9 cellular contexts compared by ENCODE assay signal in genomic region chr1:203794764-203795381, GRCh38. TPM values are rescaled to one million over a fixed set of nuclear protein-coding genes. Genes with fewer than 3 reads are reported as not detected.
DNase-seq lines count a peak whose midpoint lies in the region; ATAC-seq and TF ChIP-seq lines count a peak whose summit lies in the region.
"Had no signal": no experiment of that assay in that cellular context is flagged by ENCODE, and none has a peak within 500 bp of the region (broad histone marks: within the 10 kb centered on the region; RNA-seq: fewer than 3 reads in every experiment).

No MANE protein-coding gene starts in this region.

- peaks cover 0 to 18% of the 10 kb centered on the region in 2 donors for H3K36me3 Mint-ChIP-seq in naive B cell

- H3K27ac ChIP-seq in AG04450 (ENCODE audit: low read depth, low read length): no peak overlapping the region

- peaks cover 25 to 43% (median 29%) of the 10 kb centered on the region in 3 donors for H3K4me1 Mint-ChIP-seq in naive B cell

- H3K27me3 Mint-ChIP-seq in naive B cell: no peaks in the 10 kb centered on the region

- H3K9me3 Mint-ChIP-seq in naive B cell: no peaks in the 10 kb centered on the region

- intact Hi-C loops in sciatic nerve (cut with DNase I): no loop called here

- no peaks in the 10 kb centered on the region for H3K27me3 ChIP-seq in AG04450 (ENCODE audit: control insufficient read depth, insufficient read depth, low read length)

- H3K4me3 Mint-ChIP-seq in naive B cell: peak overlapping the region; percentile 91 to 99 (median 96)

- ATAC-seq in naive B cell (ENCODE audit: low read depth in 2 of 2) (no peak), GM18511 (IDR thresholded peaks at IDR 0.05; ENCODE audit: unreplicated experiment) (no peak), HG03280 (IDR thresholded peaks at IDR 0.05; ENCODE audit: unreplicated experiment) (no peak), sciatic nerve (no peak)

- DNase-seq in AG04450 (ENCODE audit: low read depth, low spot score) (no peak), LNCaP clone FGC (ENCODE audit: low read depth) (no peak), choroid plexus epithelial cell (ENCODE audit: low read depth) (no peak), naive B cell (no peak), sciatic nerve (ENCODE audit: low spot score) (no peak), SIG-M5 (lab: John Stamatoyannopoulos, UW) (no peak)

- no peak for TF ChIP-seq CTCF in AG04450 (IDR thresholded peaks at IDR 0.05; ENCODE audit: low read depth, low read length)
- no peak for TF ChIP-seq CTCF in LNCaP clone FGC (IDR thresholded peaks at IDR 0.05; ENCODE audit: control insufficient read depth, extremely low read depth, insufficient read depth)
- no peak for TF ChIP-seq CTCF in choroid plexus epithelial cell (conservative IDR thresholded peaks at IDR 0.05; ENCODE audit: low read depth, low read length)

- CTCF ChIA-PET in AG04450 (lab: Charles Lee): no interaction called here

- H3K27ac Mint-ChIP-seq in naive B cell: peak overlapping the region; percentile 93 to 99 (median 98)

- POLR2A ChIA-PET in AG04450 (lab: Yijun Ruan, JAX): interaction anchor here (0.6 kb wide), 1 partner anchor 25 kb away, joined by 6 read pairs; no protein-coding TSS in a partner anchor

- H3K4me3 ChIP-seq in AG04450 (ENCODE audit: low read depth, low read length) (peak overlapping the region; percentile 32), LNCaP clone FGC (ENCODE audit: low read depth, low read length) (peak overlapping the region; percentile 95), choroid plexus epithelial cell (ENCODE audit: low read depth, low read length) (peak overlapping the region; percentile 86)

- no peaks in the 10 kb centered on the region for H3K9me3 ChIP-seq in AG04450 (ENCODE audit: control insufficient read depth, insufficient read depth, low read length)

RNA-seq across cellular contexts. Expression of gene ZBED6, which starts 0.6 kb away (rescaled TPM):
- polyA plus RNA-seq in AG04450 (2011; rRNA removed) (21.9 and 22.7 TPM in 2 replicates), naive B cell (ENCODE audit: low read depth in 6 of 6) (1 to 10 TPM in 2 of 6 donors, under 1 TPM in 3, not detected in 1; 0.54 to 1.4 (median 0.70) TPM)
- polyA minus RNA-seq in AG04450 (2011; rRNA and poly(A)+ RNA removed): 44.6 and 54.8 TPM in 2 replicates
- 52.3 TPM for total RNA-seq in sciatic nerve

RNA-seq across cellular contexts. Expression of gene ZC3H11A, which starts 0.6 kb away (rescaled TPM):
- 76.1 and 95.4 TPM in 2 replicates for polyA plus RNA-seq in AG04450 (2011; rRNA removed)
- polyA minus RNA-seq in AG04450 (2011; rRNA and poly(A)+ RNA removed): 94.6 and 106 TPM in 2 replicates
- polyA plus RNA-seq in naive B cell (ENCODE audit: low read depth in 6 of 6): 10 to 100 TPM; 39.1 to 61.9 (median 47.4) TPM
- 84.7 TPM for total RNA-seq in sciatic nerve

RNA-seq across cellular contexts. Expression of gene LAX1, which starts 29.9 kb away (rescaled TPM):
- not detected in 2 replicates for polyA plus RNA-seq in AG04450 (2011; rRNA removed)
- polyA minus RNA-seq in AG04450 (2011; rRNA and poly(A)+ RNA removed): not detected in 2 replicates
- 1 to 10 TPM in 5 of 6 donors, not detected in 1; 3.8 to 9.3 (median 6.3) TPM for polyA plus RNA-seq in naive B cell (ENCODE audit: low read depth in 6 of 6)
- total RNA-seq in sciatic nerve: 1.6 TPM
- total RNA-seq: M059J had no signal

Comparison
In these comparisons a context has a peak if more than half of its experiments do, and no peak if none do; other contexts are left out.
1. H3K4me3 ChIP-seq: peak in every context shown above with its lines; median percentile 95 in LNCaP clone FGC; 86 in choroid plexus epithelial cell; 32 in AG04450.